16 cellular contexts compared by ENCODE assay signal in genomic region chr16:55834044-55834443, GRCh38.
DNase-seq lines count a peak whose midpoint lies in the region; ATAC-seq lines count a peak whose summit lies in the region.
"Had no signal": no experiment of that assay in that cellular context is flagged by ENCODE, and none has a peak within 500 bp of the region (broad histone marks: within the 10 kb centered on the region; RNA-seq: fewer than 3 reads in every experiment).

No MANE protein-coding gene starts in this region.

- H3K4me1 Mint-ChIP-seq in stimulated activated memory B cell treated with anti-CD40 and anti-IgM and Interleukin-4, amounts not matched to agents 10 μg/mL and 1 μg/mL and 100 μg/mL, for 72 hours: peaks cover 10% of the 10 kb centered on the region

- peak; percentile 79 for ATAC-seq in GM19328 (IDR thresholded peaks at IDR 0.05; ENCODE audit: unreplicated experiment)
- peak; percentile 72 for ATAC-seq in HG02763 (IDR thresholded peaks at IDR 0.05; ENCODE audit: unreplicated experiment)
- ATAC-seq in HG03565 (IDR thresholded peaks at IDR 0.05; ENCODE audit: unreplicated experiment): peak; percentile 84
- peak; percentile 78 for ATAC-seq in stimulated activated memory B cell treated with anti-CD40 and anti-IgM and Interleukin-4, amounts not matched to agents 10 μg/mL and 1 μg/mL and 100 μg/mL, for 72 hours
- ATAC-seq: SK-N-SH treated with all-trans-retinoic acid at 6 μM for 48 hours had no signal

- no peaks in the 10 kb centered on the region for H3K36me3 Mint-ChIP-seq in stimulated activated memory B cell treated with anti-CD40 and anti-IgM and Interleukin-4, amounts not matched to agents 10 μg/mL and 1 μg/mL and 100 μg/mL, for 72 hours

- H3K4me3 Mint-ChIP-seq in stimulated activated memory B cell treated with anti-CD40 and anti-IgM and Interleukin-4, amounts not matched to agents 10 μg/mL and 1 μg/mL and 100 μg/mL, for 72 hours: no peak overlapping the region
- H3K4me3 Mint-ChIP-seq: GM23338 had no signal

- no peak for DNase-seq in DMS53 (lab: John Stamatoyannopoulos, UW)
- no peak for DNase-seq in stimulated activated naive CD4-positive, alpha-beta T cell treated with Interleukin-2 at 50 U/mL for 16 hours (lab: John Stamatoyannopoulos, UW)
- no peak for DNase-seq in NCI-H1417 (lab: John Stamatoyannopoulos, UW)
- DNase-seq in dedifferentiated amniotic fluid mesenchymal stem cell (ENCODE audit: extremely low spot score): no peak
- DNase-seq: activated CD4-positive, alpha-beta T cell treated with anti-CD3 and anti-CD28 coated beads for 48 hours; activated gamma-delta T cell; Calu3; NCI-H1694; NCI-H774; stimulated activated CD4-positive, alpha-beta T cell treated with anti-CD3 and anti-CD28 coated beads, Interleukin-4, amount 100 ng/mL, for 4 hours had no signal

- H3K27ac Mint-ChIP-seq in stimulated activated memory B cell treated with anti-CD40 and anti-IgM and Interleukin-4, amounts not matched to agents 10 μg/mL and 1 μg/mL and 100 μg/mL, for 72 hours: no peak overlapping the region
- H3K27ac Mint-ChIP-seq: GM23338 had no signal

- H3K27me3 Mint-ChIP-seq in stimulated activated memory B cell treated with anti-CD40 and anti-IgM and Interleukin-4, amounts not matched to agents 10 μg/mL and 1 μg/mL and 100 μg/mL, for 72 hours: peaks cover 12% of the 10 kb centered on the region

- peaks cover 6% of the 10 kb centered on the region for H3K9me3 Mint-ChIP-seq in stimulated activated memory B cell treated with anti-CD40 and anti-IgM and Interleukin-4, amounts not matched to agents 10 μg/mL and 1 μg/mL and 100 μg/mL, for 72 hours
- H3K9me3 Mint-ChIP-seq: GM23338 had no signal
